28 cellular contexts compared by ENCODE assay signal in genomic region chrX:153340111-153340510, GRCh38. TPM values are rescaled to one million over a fixed set of nuclear protein-coding genes. Genes with fewer than 3 reads are reported as not detected.
"Had no signal": no experiment of that assay in that cellular context is flagged by ENCODE, and none has a peak within 500 bp of the region (broad histone marks: within the 10 kb centered on the region; RNA-seq: fewer than 3 reads in every experiment).

No MANE protein-coding gene starts in this region.

- H3K27ac ChIP-seq: hepatocyte, psoas muscle, spleen, thoracic aorta, transverse colon had no signal

- H3K36me3 ChIP-seq: transverse colon had no signal

- H3K4me3 ChIP-seq: hepatocyte, psoas muscle, spleen, thoracic aorta, transverse colon had no signal

- H3K27me3 Mint-ChIP-seq: naive thymus-derived CD4-positive, alpha-beta T cell; stimulated activated naive B cell treated with anti-CD40 and anti-IgM and Interleukin-4, amounts not matched to agents 10 μg/mL and 1 μg/mL and 100 μg/mL, for 72 hours; stimulated activated naive CD8-positive, alpha-beta T cell treated with anti-CD3 and anti-CD28 coated beads, Interleukin-15, amount 100 ng/mL, for 72 hours had no signal

- H3K9me3 Mint-ChIP-seq: stimulated activated naive B cell treated with anti-CD40 and anti-IgM and Interleukin-4, amounts not matched to agents 10 μg/mL and 1 μg/mL and 100 μg/mL, for 72 hours had no signal

- H3K4me3 Mint-ChIP-seq: nephron progenitor cell; stimulated activated naive B cell treated with anti-CD40 and anti-IgM and Interleukin-4, amounts not matched to agents 10 μg/mL and 1 μg/mL and 100 μg/mL, for 72 hours; stimulated activated naive CD8-positive, alpha-beta T cell treated with anti-CD3 and anti-CD28 coated beads, Interleukin-15, amount 100 ng/mL, for 72 hours had no signal

- DNase-seq: effector CD8-positive, alpha-beta T cell; foreskin melanocyte; head of caudate nucleus; kidney; left colon; left ventricle myocardium superior; naive thymus-derived CD4-positive, alpha-beta T cell; nephron progenitor cell; psoas muscle; retina; spleen; stimulated activated CD4-positive, alpha-beta T cell treated with anti-CD3 and anti-CD28 coated beads, Interleukin-15, amount 100 ng/mL, for 24 hours; stimulated activated CD4-positive, alpha-beta T cell treated with anti-CD3 and anti-CD28 coated beads, Interleukin-1b, Interleukin-23, amount 100 ng/mL, for 48 hours; stimulated activated CD4-positive, alpha-beta T cell treated with anti-CD3 and anti-CD28 coated beads, Interleukin-4, amount 100 ng/mL, for 24 hours; stimulated activated naive B cell treated with anti-CD40 and anti-IgM and Interleukin-4, amounts not matched to agents 10 μg/mL and 1 μg/mL and 100 μg/mL, for 72 hours; stimulated activated naive CD8-positive, alpha-beta T cell treated with anti-CD3 and anti-CD28 coated beads, Interleukin-15, amount 100 ng/mL, for 72 hours; transverse colon had no signal

- H3K27ac Mint-ChIP-seq: nephron progenitor cell had no signal

- ATAC-seq: left colon; left ventricle myocardium superior; naive thymus-derived CD4-positive, alpha-beta T cell; psoas muscle; sciatic nerve; stimulated activated naive B cell treated with anti-CD40 and anti-IgM and Interleukin-4, amounts not matched to agents 10 μg/mL and 1 μg/mL and 100 μg/mL, for 72 hours; stimulated activated naive CD8-positive, alpha-beta T cell treated with anti-CD3 and anti-CD28 coated beads, Interleukin-15, amount 100 ng/mL, for 72 hours had no signal

- H3K9me3 ChIP-seq: psoas muscle, thoracic aorta, transverse colon had no signal

- H3K27me3 ChIP-seq: hepatocyte, spleen, transverse colon had no signal

RNA-seq across cellular contexts. Expression of gene PNMA6F, which starts 18.5 kb away (rescaled TPM):
- total RNA-seq: dermis microvascular lymphatic vessel endothelial cell; hepatocyte; kidney; left colon; left ventricle myocardium superior; lung microvascular endothelial cell; mesenteric fat pad; mononuclear cell; naive thymus-derived CD4-positive, alpha-beta T cell; omental fat pad; psoas muscle; sciatic nerve; skeletal muscle tissue; spleen; subcutaneous adipose tissue; thoracic aorta; transverse colon; ureter had no signal
